Comparison of ENCODE assay signal across 9 cellular contexts in genomic region chr12:113259499-113259953, GRCh38. TPM values are rescaled to one million over a fixed set of nuclear protein-coding genes. Genes with fewer than 3 reads are reported as not detected.
DNase-seq lines count a peak whose midpoint lies in the region; ATAC-seq lines count a peak whose summit lies in the region.
"Had no signal": no experiment of that assay in that cellular context is flagged by ENCODE, and none has a peak within 500 bp of the region (broad histone marks: within the 10 kb centered on the region; RNA-seq: fewer than 3 reads in every experiment).

No MANE protein-coding gene starts in this region.

- H3K27ac Mint-ChIP-seq in activated naive CD4-positive, alpha-beta T cell treated with anti-CD3 and anti-CD28 coated beads, Interleukin-2, amount 50 U/mL, for 24 hours = peak overlapping the region; percentile 90
- H3K27ac Mint-ChIP-seq in activated naive CD4-positive, alpha-beta T cell treated with anti-CD3 and anti-CD28 coated beads, Interleukin-2, amount 50 U/mL, for 72 hours = no peak overlapping the region

- no peak for DNase-seq in activated naive CD4-positive, alpha-beta T cell treated with anti-CD3 and anti-CD28 coated beads, Interleukin-2, amount 50 U/mL, for 72 hours (ENCODE audit: low spot score in 2 of 2)
- DNase-seq in kidney tubule cell (ENCODE audit: low spot score) (peak; percentile 42), HuH-7.5 (ENCODE audit: low spot score) (no peak), RKO (ENCODE audit: low spot score) (no peak)

- no peak for ATAC-seq in activated naive CD4-positive, alpha-beta T cell treated with anti-CD3 and anti-CD28 coated beads, Interleukin-2, amount 50 U/mL, for 72 hours
- ATAC-seq in HG03378 (IDR thresholded peaks at IDR 0.05; ENCODE audit: unreplicated experiment) = no peak

- H3K36me3 Mint-ChIP-seq in activated naive CD4-positive, alpha-beta T cell treated with anti-CD3 and anti-CD28 coated beads, Interleukin-2, amount 50 U/mL, for 24 hours = peaks cover 10% of the 10 kb centered on the region
- H3K36me3 Mint-ChIP-seq in activated naive CD4-positive, alpha-beta T cell treated with anti-CD3 and anti-CD28 coated beads, Interleukin-2, amount 50 U/mL, for 72 hours = peaks cover 9 to 34% of the 10 kb centered on the region in 2 donors

- peak overlapping the region; percentile 96 for H3K27ac ChIP-seq in angular gyrus (ENCODE audit: low read depth, low read length)
- H3K27ac ChIP-seq in subcutaneous abdominal adipose tissue (ENCODE audit: low read depth, low read length) = peak overlapping the region; percentile 52
- H3K27ac ChIP-seq: SJSA1 had no signal

- H3K4me1 ChIP-seq in subcutaneous abdominal adipose tissue (ENCODE audit: control insufficient read depth in 5 of 5, insufficient read depth in 5 of 5, low read length in 5 of 5) = peaks cover 14 to 39% (median 33%) of the 10 kb centered on the region in 5 donors
- H3K4me1 ChIP-seq: SJSA1 had no signal

- H3K36me3 ChIP-seq in subcutaneous abdominal adipose tissue (ENCODE audit: control insufficient read depth in 5 of 5, insufficient read depth in 5 of 5, low read length in 5 of 5) = peaks cover 0 to 15% (median 5%) of the 10 kb centered on the region in 5 donors
- H3K36me3 ChIP-seq: SJSA1 had no signal

- no peaks in the 10 kb centered on the region for H3K27me3 ChIP-seq in subcutaneous abdominal adipose tissue (ENCODE audit: control insufficient read depth in 5 of 5, insufficient read depth in 4 of 5, low read length in 5 of 5)
- H3K27me3 ChIP-seq: SJSA1 had no signal

- peaks cover 47% of the 10 kb centered on the region for H3K4me1 Mint-ChIP-seq in activated naive CD4-positive, alpha-beta T cell treated with anti-CD3 and anti-CD28 coated beads, Interleukin-2, amount 50 U/mL, for 24 hours

- no peaks in the 10 kb centered on the region for H3K9me3 Mint-ChIP-seq in activated naive CD4-positive, alpha-beta T cell treated with anti-CD3 and anti-CD28 coated beads, Interleukin-2, amount 50 U/mL, for 24 hours
- H3K9me3 Mint-ChIP-seq in activated naive CD4-positive, alpha-beta T cell treated with anti-CD3 and anti-CD28 coated beads, Interleukin-2, amount 50 U/mL, for 72 hours = no peaks in the 10 kb centered on the region

- no peaks in the 10 kb centered on the region for H3K27me3 Mint-ChIP-seq in activated naive CD4-positive, alpha-beta T cell treated with anti-CD3 and anti-CD28 coated beads, Interleukin-2, amount 50 U/mL, for 24 hours

- H3K4me3 Mint-ChIP-seq in activated naive CD4-positive, alpha-beta T cell treated with anti-CD3 and anti-CD28 coated beads, Interleukin-2, amount 50 U/mL, for 24 hours = no peak overlapping the region

- H3K9ac ChIP-seq in subcutaneous abdominal adipose tissue (ENCODE audit: low read length in 5 of 5) = no peak overlapping the region

- no peaks in the 10 kb centered on the region for H3K9me3 ChIP-seq in subcutaneous abdominal adipose tissue (ENCODE audit: control insufficient read depth in 5 of 5, low read length in 5 of 5)
- H3K9me3 ChIP-seq: SJSA1 had no signal

- no peak overlapping the region for H3K4me3 ChIP-seq in subcutaneous abdominal adipose tissue (ENCODE audit: low read depth in 1 of 5, low read length in 5 of 5)
- H3K4me3 ChIP-seq: SJSA1 had no signal

RNA-seq across cellular contexts. Expression of gene TPCN1, which starts 38.3 kb away (rescaled TPM):
- total RNA-seq in activated naive CD4-positive, alpha-beta T cell treated with anti-CD3 and anti-CD28 coated beads, Interleukin-2, amount 50 U/mL, for 72 hours = 100 to 1,000 TPM in 1 of 2 donors, 10 to 100 TPM in 1; 54.7 to 111 TPM
